Comparison of ENCODE assay signal across 20 cellular contexts in genomic region chr12:52698634-52699340, GRCh38. TPM values are rescaled to one million over a fixed set of nuclear protein-coding genes. Genes with fewer than 3 reads are reported as not detected.
"Had no signal": no experiment of that assay in that cellular context is flagged by ENCODE, and none has a peak within 500 bp of the region (broad histone marks: within the 10 kb centered on the region; RNA-seq: fewer than 3 reads in every experiment).

No MANE protein-coding gene starts in this region.

- H3K27ac ChIP-seq: brain microvascular endothelial cell, neutrophil had no signal

- DNase-seq: activated B cell treated with CpG ODN at 0.5 μM for 24 hours; activated CD4-positive, alpha-beta T cell treated with anti-CD3 and anti-CD28 coated beads for 48 hours; activated gamma-delta T cell treated with Interleukin-2 at 50 U/mL for 16 hours; amygdala; brain microvascular endothelial cell; immature natural killer cell; naive thymus-derived CD4-positive, alpha-beta T cell; retina; stimulated activated CD4-positive, alpha-beta T cell treated with anti-CD3 and anti-CD28 coated beads, Interleukin-4, amount 100 ng/mL, for 4 hours; stimulated activated CD8-positive, alpha-beta memory T cell treated with anti-CD3 and anti-CD28 coated beads, Interleukin-4, amount 100 ng/mL, for 48 hours; stimulated activated naive CD8-positive, alpha-beta T cell treated with anti-CD3 and anti-CD28 coated beads, Interleukin-15, Interleukin-2, amounts not matched to agents 100 U/mL and 50 U/mL, for 24 hours had no signal

- H3K4me3 ChIP-seq: lung, skin epidermis had no signal

- H3K9me3 ChIP-seq: neutrophil had no signal

- H3K36me3 ChIP-seq: brain microvascular endothelial cell, neutrophil had no signal

- ATAC-seq: naive thymus-derived CD4-positive, alpha-beta T cell; stimulated activated naive CD8-positive, alpha-beta T cell treated with anti-CD3 and anti-CD28 coated beads, Interleukin-15, Interleukin-2, amounts not matched to agents 100 U/mL and 50 U/mL, for 24 hours had no signal

- FAIRE-seq: TTC549 had no signal

RNA-seq across cellular contexts. Expression of gene KRT77, which starts 4.5 kb away (rescaled TPM):
- total RNA-seq: activated B cell treated with CpG ODN at 0.5 μM for 24 hours; chondrocyte; dermis microvascular lymphatic vessel endothelial cell; lung; mononuclear cell; T-helper 2 cell treated with Interferon-gamma antibody and Interleukin-4, amounts not matched to agents 100 ng/mL and 5 ng/mL, for 36 hours had no signal
- polyA plus RNA-seq: immature natural killer cell, lung had no signal

RNA-seq across cellular contexts. Expression of gene KRT1, which starts 18.6 kb away (rescaled TPM):
- total RNA-seq: activated B cell treated with CpG ODN at 0.5 μM for 24 hours, chondrocyte, dermis microvascular lymphatic vessel endothelial cell had no signal
- polyA plus RNA-seq: immature natural killer cell, lung had no signal

RNA-seq across cellular contexts. Expression of gene KRT2, which starts 46.8 kb away (rescaled TPM):
- total RNA-seq: activated B cell treated with CpG ODN at 0.5 μM for 24 hours, chondrocyte, dermis microvascular lymphatic vessel endothelial cell, lung, temporal lobe had no signal
